In the genomic region with DNA sequence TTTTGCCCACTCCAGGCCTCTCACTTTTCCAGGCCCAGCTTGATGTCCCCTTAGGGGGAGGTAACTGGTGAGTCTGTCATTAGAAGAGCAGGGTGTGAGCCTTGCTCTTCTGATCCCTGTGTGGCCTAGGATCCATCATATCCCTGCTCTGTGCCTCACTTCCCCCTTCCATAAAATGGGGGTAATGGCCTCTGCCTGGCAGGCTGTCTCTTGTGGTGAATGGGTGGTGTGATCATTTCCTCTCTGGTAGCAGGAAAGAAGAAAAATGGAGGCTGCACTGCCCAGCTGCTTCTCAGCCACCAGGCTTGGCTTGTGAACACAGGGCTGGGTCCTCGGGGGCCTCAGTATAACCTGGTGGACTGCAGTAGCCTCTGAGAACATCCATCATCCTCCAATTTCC, we compare ENCODE assay signal across 8 cellular contexts. TPM values are rescaled to one million over a fixed set of nuclear protein-coding genes. Genes with fewer than 3 reads are reported as not detected.
DNase-seq lines count a peak whose midpoint lies in the region; ATAC-seq and TF ChIP-seq lines count a peak whose summit lies in the region.

No MANE protein-coding gene starts in this region.

- no peaks in the 10 kb centered on the region for H3K27me3 Mint-ChIP-seq in activated T-helper 17 cell treated with anti-CD3 and anti-CD28 coated beads, Interleukin-2, amount 50 U/mL, for 72 hours

- no peaks in the 10 kb centered on the region for H3K9me3 Mint-ChIP-seq in activated T-helper 17 cell treated with anti-CD3 and anti-CD28 coated beads, Interleukin-2, amount 50 U/mL, for 72 hours

- H3K27ac ChIP-seq in HEK293 (ENCODE audit: extremely low read depth, low read depth, low read length) (no peak overlapping the region), stomach smooth muscle (ENCODE audit: low read length) (peak overlapping the region; percentile 97)

- no peaks in the 10 kb centered on the region for H3K4me1 Mint-ChIP-seq in activated T-helper 17 cell treated with anti-CD3 and anti-CD28 coated beads, Interleukin-2, amount 50 U/mL, for 72 hours

- H3K27me3 ChIP-seq in kidney epithelial cell (ENCODE audit: control insufficient read depth, insufficient read depth, low read length) = no peaks in the 10 kb centered on the region
- H3K27me3 ChIP-seq in stomach smooth muscle (ENCODE audit: control insufficient read depth in 1 of 2, insufficient read depth in 2 of 2, low read length in 2 of 2) = no peaks in the 10 kb centered on the region

- DNase-seq in kidney epithelial cell (ENCODE audit: low read depth) (no peak), mucosa of descending colon (no peak), nucleus accumbens (lab: John Stamatoyannopoulos, UW) (no peak), SW480 (ENCODE audit: low spot score) (no peak)

- H3K4me3 ChIP-seq in HEK293 (ENCODE audit: low read depth, low read length) = no peak overlapping the region
- H3K4me3 ChIP-seq in kidney epithelial cell (ENCODE audit: low read depth, low read length) = peak overlapping the region; percentile 8
- peak overlapping the region; percentile 71 to 87 for H3K4me3 ChIP-seq in stomach smooth muscle (ENCODE audit: low read length in 2 of 2)
- no peak overlapping the region for H3K4me3 ChIP-seq in mucosa of descending colon

- H3K9me3 ChIP-seq in HEK293 (ENCODE audit: control insufficient read depth, insufficient read depth, low read depth, low read length) (no peaks in the 10 kb centered on the region), stomach smooth muscle (ENCODE audit: control insufficient read depth in 2 of 2, low read length in 2 of 2) (no peaks in the 10 kb centered on the region), mucosa of descending colon (no peaks in the 10 kb centered on the region)

- no peak overlapping the region for H3K4me3 Mint-ChIP-seq in activated T-helper 17 cell treated with anti-CD3 and anti-CD28 coated beads, Interleukin-2, amount 50 U/mL, for 72 hours

- H3K4me1 ChIP-seq in HEK293 (ENCODE audit: control insufficient read depth, insufficient read depth, low read length) (0 out of 2 replicates have a peak, but pooled peaks cover 9% of the 10 kb centered on the region), stomach smooth muscle (ENCODE audit: control insufficient read depth, insufficient read depth, low read length) (peaks cover 94% of the 10 kb centered on the region), mucosa of descending colon (ENCODE audit: low read depth) (peaks cover 13% of the 10 kb centered on the region)

- TF ChIP-seq CTCF in HEK293 (tag by site-specific recombination; IDR thresholded peaks at IDR 0.05) (no peak), kidney epithelial cell (IDR thresholded peaks at IDR 0.05; ENCODE audit: insufficient read depth, low read length, poor library complexity, severe bottlenecking) (no peak), mucosa of descending colon (IDR thresholded peaks at IDR 0.05) (no peak)

- intact Hi-C loops in mucosa of descending colon (cut with DNase I, micrococcal nuclease) = no loop called here

- no peak for ATAC-seq in activated T-helper 17 cell treated with anti-CD3 and anti-CD28 coated beads, Interleukin-2, amount 50 U/mL, for 72 hours (replicated peaks)
- no peak for ATAC-seq in activated CD4-positive, CD25-positive, alpha-beta regulatory T cell treated with anti-CD3 and anti-CD28 coated beads, Interleukin-2, amount 50 U/mL, for 24 hours
- ATAC-seq in mucosa of descending colon = no peak

- CTCF ChIA-PET in HEK293 (lab: Yijun Ruan, JAX) = interaction anchor here (0.8 to 3.6 kb wide), 5 partner anchors 14 to 37 kb away, joined by 4 to 28 read pairs (median 8); no protein-coding TSS in a partner anchor

- POLR2A ChIA-PET in HEK293 (lab: Yijun Ruan, JAX) = interaction anchor here (0.9 to 1.2 kb wide), 3 partner anchors 10 to 21 kb away, joined by 3 to 4 read pairs (median 3); no protein-coding TSS in a partner anchor

- H3K36me3 Mint-ChIP-seq in activated T-helper 17 cell treated with anti-CD3 and anti-CD28 coated beads, Interleukin-2, amount 50 U/mL, for 72 hours (ENCODE audit: low read depth) = no peaks in the 10 kb centered on the region

- peak overlapping the region; percentile 59 for H3K27ac Mint-ChIP-seq in activated T-helper 17 cell treated with anti-CD3 and anti-CD28 coated beads, Interleukin-2, amount 50 U/mL, for 72 hours

- H3K36me3 ChIP-seq in HEK293 (ENCODE audit: control insufficient read depth in 2 of 2, insufficient read depth in 1 of 2, low read length in 2 of 2) = no peaks in the 10 kb centered on the region
- no peaks in the 10 kb centered on the region for H3K36me3 ChIP-seq in kidney epithelial cell (ENCODE audit: control insufficient read depth, insufficient read depth, low read length)
- H3K36me3 ChIP-seq in stomach smooth muscle (ENCODE audit: control insufficient read depth in 2 of 2, insufficient read depth in 2 of 2, low read length in 2 of 2) = peaks cover 0 to 5% of the 10 kb centered on the region in 2 donors
- H3K36me3 ChIP-seq in mucosa of descending colon (ENCODE audit: low read depth) = no peaks in the 10 kb centered on the region

- H3K9ac ChIP-seq in stomach smooth muscle (ENCODE audit: low read length in 2 of 2) = peak overlapping the region; percentile 65 to 91

TF ChIP-seq in HEK293, 187 proteins besides CTCF, POLR2A, EP300 and RAD21:
- TF ChIP-seq GLI4 (tag by site-specific recombination; IDR thresholded peaks at IDR 0.05) (no peak), ZNF341 (tag by site-specific recombination; IDR thresholded peaks at IDR 0.05; ENCODE audit: low read depth) (peak; percentile 53; the same call in 1 of the 2 replicates)
TF ChIP-seq in HEK293: peak in this region for 1.

RNA-seq across cellular contexts. Expression of a gene that starts 5.6 kb away (rescaled TPM):
- under 1 TPM; 0.06 to 0.42 TPM for total RNA-seq in activated T-helper 17 cell treated with anti-CD3 and anti-CD28 coated beads, Interleukin-2, amount 50 U/mL, for 72 hours
- total RNA-seq in kidney epithelial cell (25.5 and 31.1 TPM in 2 replicates), mucosa of descending colon (10 to 100 TPM in 2 of 3 donors, 1 to 10 TPM in 1; 7.6 to 75.8 (median 13.6) TPM)

RNA-seq across cellular contexts. Expression of a gene that starts 41.5 kb away (rescaled TPM):
- not detected for total RNA-seq in activated T-helper 17 cell treated with anti-CD3 and anti-CD28 coated beads, Interleukin-2, amount 50 U/mL, for 72 hours
- total RNA-seq in kidney epithelial cell (4.5 and 6.1 TPM in 2 replicates), mucosa of descending colon (1 to 10 TPM; 1.9 to 4.3 (median 2.8) TPM)

Comparison
In these comparisons a context has a peak if more than half of its experiments do, and no peak if none do; other contexts are left out.
1. H3K4me3 ChIP-seq: peak in kidney epithelial cell (single experiment) and stomach smooth muscle (2 of 2); none in HEK293 (single experiment) and mucosa of descending colon (single experiment).
2. RNA of a gene that starts 5.6 kb away (total RNA-seq): 25.5 to 31.1 TPM in kidney epithelial cell and 7.6 to 75.8 TPM in mucosa of descending colon; 0.06 to 0.42 TPM in activated T-helper 17 cell treated with anti-CD3 and anti-CD28 coated beads, Interleukin-2, amount 50 U/mL, for 72 hours; every median in the first group is over 4 times any median in the second.